ENCODE assay signal across 20 cellular contexts in the genomic region with DNA sequence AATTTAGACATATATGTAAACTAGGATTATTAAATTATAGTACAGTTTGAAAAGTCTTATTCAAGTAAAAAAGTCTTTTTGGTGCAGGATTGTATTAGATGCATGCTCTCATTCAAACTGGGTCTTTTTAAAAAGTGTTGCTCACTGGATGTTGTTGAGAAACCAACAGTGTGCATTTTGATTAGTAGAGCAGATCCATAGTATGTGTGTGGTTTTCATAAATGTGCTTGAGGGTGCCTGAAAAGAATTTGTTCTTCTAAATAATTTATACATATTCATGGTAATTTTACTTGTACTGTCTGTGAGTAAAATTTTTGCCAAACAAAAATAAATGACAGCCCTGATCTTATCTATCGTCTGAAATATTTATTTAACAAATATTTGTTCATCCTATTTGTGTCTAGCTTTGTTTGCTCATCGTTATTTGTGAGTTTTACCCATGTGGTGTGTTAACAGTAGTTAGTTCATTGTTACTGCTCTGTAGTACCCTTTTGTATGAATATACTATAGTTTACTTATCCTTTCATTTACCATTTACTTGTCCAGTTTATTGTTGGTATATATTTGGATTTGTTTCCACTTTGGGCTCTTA. TPM values are rescaled to one million over a fixed set of nuclear protein-coding genes. Genes with fewer than 3 reads are reported as not detected.
DNase-seq lines count a peak whose midpoint lies in the region; ATAC-seq, FAIRE-seq and TF ChIP-seq lines count a peak whose summit lies in the region.
"Had no signal": no experiment of that assay in that cellular context is flagged by ENCODE, and none has a peak within 500 bp of the region (broad histone marks: within the 10 kb centered on the region; RNA-seq: fewer than 3 reads in every experiment).

No MANE protein-coding gene starts in this region.

- H3K4me1 Mint-ChIP-seq in activated T-helper 2 cell treated with anti-CD3 and anti-CD28 coated beads, Interferon-gamma antibody, Interleukin-2, Interleukin-4, amounts not matched to agents 10 μg/mL and 5 μg/mL and 100 μg/mL, durations not matched to agents 14 hours and 24 hours and 36 hours (ENCODE audit: low read depth), result no peaks in the 10 kb centered on the region

- peaks cover 27% of the 10 kb centered on the region for H3K36me3 Mint-ChIP-seq in activated T-helper 2 cell treated with anti-CD3 and anti-CD28 coated beads, Interferon-gamma antibody, Interleukin-2, Interleukin-4, amounts not matched to agents 10 μg/mL and 5 μg/mL and 100 μg/mL, durations not matched to agents 14 hours and 24 hours and 36 hours (ENCODE audit: low read depth)

- DNase-seq in DMS53 (lab: John Stamatoyannopoulos, UW) (peak; percentile 69), NCI-H146 (lab: John Stamatoyannopoulos, UW) (peak; percentile 37), OCI-M1 (lab: John Stamatoyannopoulos, UW) (no peak), head of caudate nucleus (no peak)
- DNase-seq in activated T-helper 2 cell treated with anti-CD3 and anti-CD28 coated beads, Interferon-gamma antibody, Interleukin-2, Interleukin-4, amounts not matched to agents 10 μg/mL and 5 μg/mL and 100 μg/mL, durations not matched to agents 14 hours and 24 hours and 36 hours (ENCODE audit: low spot score), result no peak
- DNase-seq: activated CD4-positive, alpha-beta T cell treated with anti-CD3 and anti-CD28 coated beads for 48 hours; activated T-cell treated with anti-CD3 and anti-CD28 coated beads, Interleukin-2, amount 50 U/mL, for 72 hours; CD4-positive, alpha-beta T cell; cerebellar nuclear complex; effector CD8-positive, alpha-beta T cell; Peyer's patch; stimulated activated CD4-positive, alpha-beta T cell treated with anti-CD3 and anti-CD28 coated beads, Interleukin-2, amount 100 ng/mL, for 48 hours; stimulated activated naive B cell treated with anti-CD40 and anti-IgM and Interleukin-4, amounts not matched to agents 10 μg/mL and 1 μg/mL and 100 μg/mL, for 72 hours; T-helper 17 cell; testis had no signal

- no peaks in the 10 kb centered on the region for H3K27me3 Mint-ChIP-seq in activated T-helper 2 cell treated with anti-CD3 and anti-CD28 coated beads, Interferon-gamma antibody, Interleukin-2, Interleukin-4, amounts not matched to agents 10 μg/mL and 5 μg/mL and 100 μg/mL, durations not matched to agents 14 hours and 24 hours and 36 hours (ENCODE audit: low read depth)
- H3K27me3 Mint-ChIP-seq: CD4-positive, alpha-beta T cell; stimulated activated naive B cell treated with anti-CD40 and anti-IgM and Interleukin-4, amounts not matched to agents 10 μg/mL and 1 μg/mL and 100 μg/mL, for 72 hours; T-helper 17 cell had no signal

- H3K27ac Mint-ChIP-seq in activated T-helper 2 cell treated with anti-CD3 and anti-CD28 coated beads, Interferon-gamma antibody, Interleukin-2, Interleukin-4, amounts not matched to agents 10 μg/mL and 5 μg/mL and 100 μg/mL, durations not matched to agents 14 hours and 24 hours and 36 hours, result no peak overlapping the region
- H3K27ac Mint-ChIP-seq: activated naive CD4-positive, alpha-beta T cell treated with anti-CD3 and anti-CD28 coated beads, Interleukin-2, amount 50 U/mL, for 72 hours; activated T-cell treated with anti-CD3 and anti-CD28 coated beads, Interleukin-2, amount 50 U/mL, for 72 hours; CD4-positive, alpha-beta T cell; stimulated activated naive B cell treated with anti-CD40 and anti-IgM and Interleukin-4, amounts not matched to agents 10 μg/mL and 1 μg/mL and 100 μg/mL, for 72 hours; T-helper 17 cell had no signal

- intact Hi-C loops in activated T-helper 2 cell treated with anti-CD3 and anti-CD28 coated beads, Interferon-gamma antibody, Interleukin-2, Interleukin-4, amounts not matched to agents 10 μg/mL and 5 μg/mL and 100 μg/mL, durations not matched to agents 14 hours and 24 hours and 36 hours (cut with micrococcal nuclease), result no loop called here
- intact Hi-C loops in head of caudate nucleus (cut with DNase I), result no loop called here

- no peak overlapping the region for H3K4me3 Mint-ChIP-seq in activated T-helper 2 cell treated with anti-CD3 and anti-CD28 coated beads, Interferon-gamma antibody, Interleukin-2, Interleukin-4, amounts not matched to agents 10 μg/mL and 5 μg/mL and 100 μg/mL, durations not matched to agents 14 hours and 24 hours and 36 hours (ENCODE audit: low read depth)
- H3K4me3 Mint-ChIP-seq: activated T-cell treated with anti-CD3 and anti-CD28 coated beads, Interleukin-2, amount 50 U/mL, for 72 hours; CD4-positive, alpha-beta T cell; stimulated activated naive B cell treated with anti-CD40 and anti-IgM and Interleukin-4, amounts not matched to agents 10 μg/mL and 1 μg/mL and 100 μg/mL, for 72 hours; T-helper 17 cell had no signal

- ATAC-seq in SK-N-SH treated with all-trans-retinoic acid at 6 μM for 48 hours (peak; percentile 24), GM21737 (IDR thresholded peaks at IDR 0.05; ENCODE audit: unreplicated experiment) (no peak)
- ATAC-seq: activated naive CD4-positive, alpha-beta T cell treated with anti-CD3 and anti-CD28 coated beads, Interleukin-2, amount 50 U/mL, for 72 hours; activated T-cell treated with anti-CD3 and anti-CD28 coated beads, Interleukin-2, amount 50 U/mL, for 72 hours; stimulated activated naive B cell treated with anti-CD40 and anti-IgM and Interleukin-4, amounts not matched to agents 10 μg/mL and 1 μg/mL and 100 μg/mL, for 72 hours; T-helper 17 cell had no signal

- peaks cover 7% of the 10 kb centered on the region for H3K9me3 Mint-ChIP-seq in activated T-helper 2 cell treated with anti-CD3 and anti-CD28 coated beads, Interferon-gamma antibody, Interleukin-2, Interleukin-4, amounts not matched to agents 10 μg/mL and 5 μg/mL and 100 μg/mL, durations not matched to agents 14 hours and 24 hours and 36 hours
- H3K9me3 Mint-ChIP-seq: CD4-positive, alpha-beta T cell had no signal

- peak; percentile 74 for FAIRE-seq in islet of Langerhans (lab: Jason Lieb, UNC)
- FAIRE-seq: keratinocyte had no signal

TF ChIP-seq in SK-N-SH treated with all-trans-retinoic acid at 6 μM for 48 hours, 23 proteins besides CTCF, POLR2A, EP300 and RAD21:
- no peak for TF ChIP-seq ESRRG (CRISPR knock-in tag; IDR thresholded peaks at IDR 0.05)
- no peak for TF ChIP-seq TOX (CRISPR knock-in tag; IDR thresholded peaks at IDR 0.05; ENCODE audit: borderline replicate concordance)
- TF ChIP-seq GLIS3 (CRISPR knock-in tag; IDR thresholded peaks at IDR 0.05), result no peak
- no peak for TF ChIP-seq ZNF70 (CRISPR knock-in tag; IDR thresholded peaks at IDR 0.05)
- TF ChIP-seq PPARA (CRISPR knock-in tag; IDR thresholded peaks at IDR 0.05; ENCODE audit: borderline replicate concordance), result no peak
- no peak for TF ChIP-seq OSR1 (CRISPR knock-in tag; IDR thresholded peaks at IDR 0.05)
- TF ChIP-seq TCF4 (CRISPR knock-in tag; IDR thresholded peaks at IDR 0.05; ENCODE audit: borderline replicate concordance), result no peak
- no peak for TF ChIP-seq ZNF565 (CRISPR knock-in tag; conservative IDR thresholded peaks at IDR 0.05; ENCODE audit: low read depth)
- TF ChIP-seq, protein P1, sequence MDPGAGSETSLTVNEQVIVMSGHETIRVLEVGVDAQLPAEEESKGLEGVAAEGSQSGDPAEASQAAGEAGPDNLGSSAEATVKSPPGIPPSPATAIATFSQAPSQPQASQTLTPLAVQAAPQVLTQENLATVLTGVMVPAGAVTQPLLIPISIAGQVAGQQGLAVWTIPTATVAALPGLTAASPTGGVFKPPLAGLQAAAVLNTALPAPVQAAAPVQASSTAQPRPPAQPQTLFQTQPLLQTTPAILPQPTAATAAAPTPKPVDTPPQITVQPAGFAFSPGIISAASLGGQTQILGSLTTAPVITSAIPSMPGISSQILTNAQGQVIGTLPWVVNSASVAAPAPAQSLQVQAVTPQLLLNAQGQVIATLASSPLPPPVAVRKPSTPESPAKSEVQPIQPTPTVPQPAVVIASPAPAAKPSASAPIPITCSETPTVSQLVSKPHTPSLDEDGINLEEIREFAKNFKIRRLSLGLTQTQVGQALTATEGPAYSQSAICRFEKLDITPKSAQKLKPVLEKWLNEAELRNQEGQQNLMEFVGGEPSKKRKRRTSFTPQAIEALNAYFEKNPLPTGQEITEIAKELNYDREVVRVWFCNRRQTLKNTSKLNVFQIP (CRISPR knock-in tag; IDR thresholded peaks at IDR 0.05; ENCODE audit: borderline replicate concordance, low read depth), result no peak
- no peak for TF ChIP-seq BACH2 (CRISPR knock-in tag; IDR thresholded peaks at IDR 0.05; ENCODE audit: borderline replicate concordance)
- TF ChIP-seq ZFP30 (CRISPR knock-in tag; IDR thresholded peaks at IDR 0.05), result no peak
- no peak for TF ChIP-seq CSRNP3 (CRISPR knock-in tag; IDR thresholded peaks at IDR 0.05)

RNA-seq across cellular contexts. Expression of gene PTPN4, which starts 50.4 kb away (rescaled TPM):
- total RNA-seq in activated T-helper 2 cell treated with anti-CD3 and anti-CD28 coated beads, Interferon-gamma antibody, Interleukin-2, Interleukin-4, amounts not matched to agents 10 μg/mL and 5 μg/mL and 100 μg/mL, durations not matched to agents 14 hours and 24 hours and 36 hours, result 22.1 and 22.5 TPM in 2 replicates

Comparison
In these comparisons a context has a peak if more than half of its experiments do, and no peak if none do; other contexts are left out.
1. DNase-seq: peak in DMS53 (single experiment) and NCI-H146 (single experiment); none in activated T-helper 2 cell treated with anti-CD3 and anti-CD28 coated beads, Interferon-gamma antibody, Interleukin-2, Interleukin-4, amounts not matched to agents 10 μg/mL and 5 μg/mL and 100 μg/mL, durations not matched to agents 14 hours and 24 hours and 36 hours (single experiment), OCI-M1 (single experiment) and head of caudate nucleus (0 of 42).